1 cellular context compared by ENCODE assay signal in genomic region chr18:57627488-57627887, GRCh38.
TF ChIP-seq lines count a peak whose summit lies in the region.

No MANE protein-coding gene starts in this region.

TF ChIP-seq in GM23338, 12 proteins besides CTCF, POLR2A, EP300 and RAD21 (continued from another document):
- TF ChIP-seq ZNF462 (CRISPR knock-in tag; IDR thresholded peaks at IDR 0.05): no peak
TF ChIP-seq in GM23338: peak in this region for 0.
